7 cellular contexts compared by ENCODE assay signal in genomic region chr6:84220809-84221409, GRCh38. TPM values are rescaled to one million over a fixed set of nuclear protein-coding genes. Genes with fewer than 3 reads are reported as not detected.
DNase-seq lines count a peak whose midpoint lies in the region; ATAC-seq and TF ChIP-seq lines count a peak whose summit lies in the region.

No MANE protein-coding gene starts in this region.

- TF ChIP-seq EP300 in stomach (IDR thresholded peaks at IDR 0.05): no peak

- DNase-seq in ELR (ENCODE audit: low read depth) (peak; percentile 49), cardiac fibroblast (ENCODE audit: low read depth in 2 of 2) (peak; percentile 53 to 65), neural crest cell (ENCODE audit: low read depth, low spot score) (no peak), stomach (no peak)

- intact Hi-C loops in stomach (cut with DNase I; ENCODE audit: low total_unique reads): loop anchor here (10.0 kb wide), 1 partner anchor 336 kb away; no protein-coding TSS in a partner anchor

- 61 to 73% (median 68%) methylated on average over 3 of the region's 3 CpGs for WGBS in stomach, 5 donors

- TF ChIP-seq POLR2A in stomach (IDR thresholded peaks at IDR 0.05): no peak

- H3K4me1 Mint-ChIP-seq in neural crest cell: peaks cover 4% of the 10 kb centered on the region

- H3K27me3 ChIP-seq in stomach: no peaks in the 10 kb centered on the region

- peaks cover 0 to 10% (median 5%) of the 10 kb centered on the region in 4 donors for H3K4me1 ChIP-seq in stomach

- H3K36me3 Mint-ChIP-seq in neural crest cell (ENCODE audit: low read depth): no peaks in the 10 kb centered on the region

- no peak overlapping the region for H3K27ac Mint-ChIP-seq in neural crest cell (ENCODE audit: unreplicated experiment)

- TF ChIP-seq CTCF in LNCAP (IDR thresholded peaks at IDR 0.05): peak; percentile 46; the same call in 1 of the 2 replicates
- TF ChIP-seq CTCF in cardiac fibroblast (IDR thresholded peaks at IDR 0.05; ENCODE audit: low read depth, low read length): peak; percentile 25
- peak; percentile 79 for TF ChIP-seq CTCF in neural crest cell (conservative IDR thresholded peaks at IDR 0.05)
- TF ChIP-seq CTCF in stomach (IDR thresholded peaks at IDR 0.05): peak in 3 of 7 experiments; percentile 30 to 38 (median 33)

- H3K27me3 Mint-ChIP-seq in neural crest cell (ENCODE audit: low read depth): no peaks in the 10 kb centered on the region

- H3K4me3 ChIP-seq in cardiac fibroblast (replicated peaks in 1 of 2; ENCODE audit: low read depth in 2 of 2, low read length in 2 of 2): no peak overlapping the region
- no peak overlapping the region for H3K4me3 ChIP-seq in stomach

- no peak overlapping the region for H3K4me3 Mint-ChIP-seq in neural crest cell

- no peaks in the 10 kb centered on the region for H3K9me3 ChIP-seq in stomach

- H3K36me3 ChIP-seq in stomach: peaks cover 0 to 26% (median 6%) of the 10 kb centered on the region in 4 donors

- H3K27ac ChIP-seq in stomach: no peak overlapping the region

- ATAC-seq in activated CD4-positive, CD25-positive, alpha-beta regulatory T cell treated with anti-CD3 and anti-CD28 coated beads, Interleukin-2, amount 50 U/mL, for 24 hours: no peak
- no peak for ATAC-seq in HG03108 (IDR thresholded peaks at IDR 0.05; ENCODE audit: unreplicated experiment)

- no peaks in the 10 kb centered on the region for H3K9me3 Mint-ChIP-seq in neural crest cell

RNA-seq across cellular contexts. Expression of gene CEP162, which starts 6.5 kb away (rescaled TPM):
- total RNA-seq in neural crest cell: 19.4 and 20.6 TPM in 2 replicates
- 10 to 100 TPM in 4 of 5 donors, 1 to 10 TPM in 1; 1.4 to 33.9 (median 12.1) TPM for total RNA-seq in stomach
- 1 to 10 TPM; 4.9 to 5.0 (median 4.9) TPM for polyA plus RNA-seq in stomach

Comparison
In these comparisons a context has a peak if more than half of its experiments do, and no peak if none do; other contexts are left out.
1. DNase-seq: peak in ELR (single experiment) and cardiac fibroblast (2 of 2); none in neural crest cell (single experiment) and stomach (single experiment).